ENCODE assay signal across 1 cellular context in the genomic region with DNA sequence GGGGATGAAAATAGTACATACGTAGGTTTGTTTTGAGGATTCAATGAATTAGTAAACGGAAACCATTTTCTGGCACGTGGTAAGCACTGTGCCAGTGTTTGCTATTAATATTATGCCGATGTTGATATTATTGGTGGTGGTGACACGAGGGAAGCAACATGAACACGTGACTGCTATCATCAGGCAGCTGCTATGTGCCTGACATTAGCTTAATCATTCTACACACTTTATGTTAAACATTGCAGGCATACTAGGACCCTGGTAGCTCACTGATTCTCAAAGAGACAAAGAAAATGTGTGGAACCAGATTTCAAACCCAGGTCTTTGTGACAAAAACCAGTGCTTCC.
TF ChIP-seq lines count a peak whose summit lies in the region.

No MANE protein-coding gene starts in this region.

TF ChIP-seq in K562, 482 proteins besides CTCF, POLR2A, EP300 and RAD21 (continued from another document and continues in another):
- peak; percentile 89 for TF ChIP-seq ADNP (tag; IDR thresholded peaks at IDR 0.05)
- TF ChIP-seq NFYB (IDR thresholded peaks at IDR 0.05; ENCODE audit: extremely low read depth, insufficient read length) = no peak
- no peak for TF ChIP-seq MLLT1 (IDR thresholded peaks at IDR 0.05)
- no peak for TF ChIP-seq MYC (IDR thresholded peaks at IDR 0.05; ENCODE audit: low read depth, low read length)
- TF ChIP-seq MYC (CRISPR knock-in tag; IDR thresholded peaks at IDR 0.05; ENCODE audit: borderline replicate concordance, low read depth) = peak; percentile 52; the same call in 1 of the 2 replicates
- no peak for TF ChIP-seq CEBPG (CRISPR knock-in tag; IDR thresholded peaks at IDR 0.05)
- no peak for TF ChIP-seq CEBPG (tag; conservative IDR thresholded peaks at IDR 0.05 in 1 of 2, IDR thresholded peaks at IDR 0.05 in 1 of 2)
- no peak for TF ChIP-seq NCOR1 (IDR thresholded peaks at IDR 0.05)
- TF ChIP-seq ARID2 (IDR thresholded peaks at IDR 0.05) = no peak
- no peak for TF ChIP-seq HES1 (IDR thresholded peaks at IDR 0.05; ENCODE audit: low read depth)
- TF ChIP-seq TAF1 (IDR thresholded peaks at IDR 0.05; ENCODE audit: control insufficient read depth, extremely low read depth, insufficient read depth, low read length, severe bottlenecking) = no peak
- TF ChIP-seq PKNOX1 (IDR thresholded peaks at IDR 0.05) = no peak
- no peak for TF ChIP-seq EGR1 (conservative IDR thresholded peaks at IDR 0.05)
- TF ChIP-seq PRDM10 (IDR thresholded peaks at IDR 0.05; ENCODE audit: partially characterized antibody) = no peak
- peak; percentile 47 to 78; a peak in 3 of 4 replicates for TF ChIP-seq FOXK2 (conservative IDR thresholded peaks at IDR 0.05 in 1 of 2, IDR thresholded peaks at IDR 0.05 in 1 of 2; ENCODE audit: low read depth in 2 of 2)
- TF ChIP-seq HIVEP1 (CRISPR knock-in tag; IDR thresholded peaks at IDR 0.05) = no peak
- no peak; a peak in 1 of 3 replicates for TF ChIP-seq CBX3 (IDR thresholded peaks at IDR 0.05; ENCODE audit: borderline replicate concordance in 1 of 2, low read length in 2 of 2)
- no peak for TF ChIP-seq ZNF561 (CRISPR knock-in tag; conservative IDR thresholded peaks at IDR 0.05)
- no peak for TF ChIP-seq TBP (optimal IDR thresholded peaks at IDR 0.05; ENCODE audit: low read depth, low read length)
- TF ChIP-seq ZNF584 (CRISPR knock-in tag; IDR thresholded peaks at IDR 0.05; ENCODE audit: low read depth) = no peak
- no peak for TF ChIP-seq SMARCE1 (IDR thresholded peaks at IDR 0.05)
- TF ChIP-seq, protein P1, sequence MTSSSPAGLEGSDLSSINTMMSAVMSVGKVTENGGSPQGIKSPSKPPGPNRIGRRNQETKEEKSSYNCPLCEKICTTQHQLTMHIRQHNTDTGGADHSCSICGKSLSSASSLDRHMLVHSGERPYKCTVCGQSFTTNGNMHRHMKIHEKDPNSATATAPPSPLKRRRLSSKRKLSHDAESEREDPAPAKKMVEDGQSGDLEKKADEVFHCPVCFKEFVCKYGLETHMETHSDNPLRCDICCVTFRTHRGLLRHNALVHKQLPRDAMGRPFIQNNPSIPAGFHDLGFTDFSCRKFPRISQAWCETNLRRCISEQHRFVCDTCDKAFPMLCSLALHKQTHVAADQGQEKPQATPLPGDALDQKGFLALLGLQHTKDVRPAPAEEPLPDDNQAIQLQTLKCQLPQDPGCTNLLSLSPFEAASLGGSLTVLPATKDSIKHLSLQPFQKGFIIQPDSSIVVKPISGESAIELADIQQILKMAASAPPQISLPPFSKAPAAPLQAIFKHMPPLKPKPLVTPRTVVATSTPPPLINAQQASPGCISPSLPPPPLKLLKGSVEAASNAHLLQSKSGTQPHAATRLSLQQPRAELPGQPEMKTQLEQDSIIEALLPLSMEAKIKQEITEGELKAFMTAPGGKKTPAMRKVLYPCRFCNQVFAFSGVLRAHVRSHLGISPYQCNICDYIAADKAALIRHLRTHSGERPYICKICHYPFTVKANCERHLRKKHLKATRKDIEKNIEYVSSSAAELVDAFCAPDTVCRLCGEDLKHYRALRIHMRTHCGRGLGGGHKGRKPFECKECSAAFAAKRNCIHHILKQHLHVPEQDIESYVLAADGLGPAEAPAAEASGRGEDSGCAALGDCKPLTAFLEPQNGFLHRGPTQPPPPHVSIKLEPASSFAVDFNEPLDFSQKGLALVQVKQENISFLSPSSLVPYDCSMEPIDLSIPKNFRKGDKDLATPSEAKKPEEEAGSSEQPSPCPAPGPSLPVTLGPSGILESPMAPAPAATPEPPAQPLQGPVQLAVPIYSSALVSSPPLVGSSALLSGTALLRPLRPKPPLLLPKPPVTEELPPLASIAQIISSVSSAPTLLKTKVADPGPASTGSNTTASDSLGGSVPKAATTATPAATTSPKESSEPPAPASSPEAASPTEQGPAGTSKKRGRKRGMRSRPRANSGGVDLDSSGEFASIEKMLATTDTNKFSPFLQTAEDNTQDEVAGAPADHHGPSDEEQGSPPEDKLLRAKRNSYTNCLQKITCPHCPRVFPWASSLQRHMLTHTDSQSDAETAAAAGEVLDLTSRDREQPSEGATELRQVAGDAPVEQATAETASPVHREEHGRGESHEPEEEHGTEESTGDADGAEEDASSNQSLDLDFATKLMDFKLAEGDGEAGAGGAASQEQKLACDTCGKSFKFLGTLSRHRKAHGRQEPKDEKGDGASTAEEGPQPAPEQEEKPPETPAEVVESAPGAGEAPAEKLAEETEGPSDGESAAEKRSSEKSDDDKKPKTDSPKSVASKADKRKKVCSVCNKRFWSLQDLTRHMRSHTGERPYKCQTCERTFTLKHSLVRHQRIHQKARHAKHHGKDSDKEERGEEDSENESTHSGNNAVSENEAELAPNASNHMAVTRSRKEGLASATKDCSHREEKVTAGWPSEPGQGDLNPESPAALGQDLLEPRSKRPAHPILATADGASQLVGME (CRISPR knock-in tag; IDR thresholded peaks at IDR 0.05) = no peak
- TF ChIP-seq, protein P2, sequence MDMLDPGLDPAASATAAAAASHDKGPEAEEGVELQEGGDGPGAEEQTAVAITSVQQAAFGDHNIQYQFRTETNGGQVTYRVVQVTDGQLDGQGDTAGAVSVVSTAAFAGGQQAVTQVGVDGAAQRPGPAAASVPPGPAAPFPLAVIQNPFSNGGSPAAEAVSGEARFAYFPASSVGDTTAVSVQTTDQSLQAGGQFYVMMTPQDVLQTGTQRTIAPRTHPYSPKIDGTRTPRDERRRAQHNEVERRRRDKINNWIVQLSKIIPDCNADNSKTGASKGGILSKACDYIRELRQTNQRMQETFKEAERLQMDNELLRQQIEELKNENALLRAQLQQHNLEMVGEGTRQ (CRISPR knock-in tag; IDR thresholded peaks at IDR 0.05) = peak; percentile 73
- no peak for TF ChIP-seq POLR2AphosphoS2 (IDR thresholded peaks at IDR 0.05; ENCODE audit: low read length)
- TF ChIP-seq, protein P3, sequence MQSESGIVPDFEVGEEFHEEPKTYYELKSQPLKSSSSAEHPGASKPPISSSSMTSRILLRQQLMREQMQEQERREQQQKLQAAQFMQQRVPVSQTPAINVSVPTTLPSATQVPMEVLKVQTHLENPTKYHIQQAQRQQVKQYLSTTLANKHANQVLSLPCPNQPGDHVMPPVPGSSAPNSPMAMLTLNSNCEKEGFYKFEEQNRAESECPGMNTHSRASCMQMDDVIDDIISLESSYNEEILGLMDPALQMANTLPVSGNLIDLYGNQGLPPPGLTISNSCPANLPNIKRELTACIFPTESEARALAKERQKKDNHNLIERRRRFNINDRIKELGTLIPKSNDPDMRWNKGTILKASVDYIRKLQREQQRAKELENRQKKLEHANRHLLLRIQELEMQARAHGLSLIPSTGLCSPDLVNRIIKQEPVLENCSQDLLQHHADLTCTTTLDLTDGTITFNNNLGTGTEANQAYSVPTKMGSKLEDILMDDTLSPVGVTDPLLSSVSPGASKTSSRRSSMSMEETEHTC (IDR thresholded peaks at IDR 0.05) = no peak
- TF ChIP-seq ZNF354B (CRISPR knock-in tag; IDR thresholded peaks at IDR 0.05) = no peak
- no peak for TF ChIP-seq MED1 (CRISPR knock-in tag; IDR thresholded peaks at IDR 0.05; ENCODE audit: borderline replicate concordance)
- TF ChIP-seq SNAPC5 (CRISPR knock-in tag; IDR thresholded peaks at IDR 0.05) = no peak
- no peak for TF ChIP-seq ZNF518B (CRISPR knock-in tag; IDR thresholded peaks at IDR 0.05)
- TF ChIP-seq NFATC3 (IDR thresholded peaks at IDR 0.05) = no peak
- 0 out of 2 replicates have a peak, but pooled peaks have one; percentile 6 for TF ChIP-seq MIER1 (IDR thresholded peaks at IDR 0.05; ENCODE audit: low read depth)
- TF ChIP-seq ZC3H8 (IDR thresholded peaks at IDR 0.05) = no peak
- TF ChIP-seq, protein P4, sequence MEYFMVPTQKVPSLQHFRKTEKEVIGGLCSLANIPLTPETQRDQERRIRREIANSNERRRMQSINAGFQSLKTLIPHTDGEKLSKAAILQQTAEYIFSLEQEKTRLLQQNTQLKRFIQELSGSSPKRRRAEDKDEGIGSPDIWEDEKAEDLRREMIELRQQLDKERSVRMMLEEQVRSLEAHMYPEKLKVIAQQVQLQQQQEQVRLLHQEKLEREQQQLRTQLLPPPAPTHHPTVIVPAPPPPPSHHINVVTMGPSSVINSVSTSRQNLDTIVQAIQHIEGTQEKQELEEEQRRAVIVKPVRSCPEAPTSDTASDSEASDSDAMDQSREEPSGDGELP (CRISPR knock-in tag; IDR thresholded peaks at IDR 0.05; ENCODE audit: borderline replicate concordance) = no peak
- 0 out of 2 replicates have a peak, but pooled peaks have one; percentile 15 for TF ChIP-seq NBN (IDR thresholded peaks at IDR 0.05; ENCODE audit: low read depth)
- TF ChIP-seq CCNT2 (IDR thresholded peaks at IDR 0.05; ENCODE audit: borderline replicate concordance, extremely low read depth, insufficient read length, low read depth, low read length) = no peak
